12 cellular contexts compared by ENCODE assay signal in the genomic region with DNA sequence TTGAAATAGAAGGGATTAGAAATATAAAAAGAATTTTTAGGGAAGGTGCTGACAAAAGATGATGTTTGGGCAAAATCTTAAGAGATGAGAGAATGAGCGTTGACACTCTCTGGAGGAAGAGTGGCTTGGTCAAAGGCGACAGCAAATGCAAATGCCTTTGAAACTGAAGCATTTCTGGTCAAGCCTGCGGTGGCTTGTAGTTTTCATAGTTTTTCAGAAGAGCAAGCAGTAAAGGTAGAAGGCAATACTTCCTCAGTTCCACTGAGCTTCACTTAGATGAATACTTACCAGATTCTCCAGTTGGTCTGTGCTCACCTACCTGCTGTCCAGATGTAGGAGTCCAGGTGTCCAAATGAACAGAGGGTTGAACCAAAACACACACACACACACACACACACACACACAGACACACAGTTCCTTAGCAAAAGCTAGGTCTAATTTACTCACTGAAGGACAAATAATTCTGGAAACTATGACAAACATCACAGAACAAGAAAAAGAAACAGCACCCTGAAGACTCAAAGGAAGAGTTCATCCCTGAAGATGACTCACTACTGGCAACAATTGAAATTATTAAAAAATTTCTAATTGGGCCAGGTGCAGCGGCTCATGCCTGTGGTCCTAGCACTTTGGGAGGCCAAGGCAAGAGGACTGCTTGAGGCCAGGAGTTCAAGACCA. TPM values are rescaled to one million over a fixed set of nuclear protein-coding genes. Genes with fewer than 3 reads are reported as not detected.
DNase-seq lines count a peak whose midpoint lies in the region; ATAC-seq and TF ChIP-seq lines count a peak whose summit lies in the region.
"Had no signal": no experiment of that assay in that cellular context is flagged by ENCODE, and none has a peak within 500 bp of the region (broad histone marks: within the 10 kb centered on the region; RNA-seq: fewer than 3 reads in every experiment).

No MANE protein-coding gene starts in this region.

- TF ChIP-seq CTCF in chondrocyte (IDR thresholded peaks at IDR 0.05) (no peak), lower leg skin (IDR thresholded peaks at IDR 0.05) (no peak)

- no peak overlapping the region for H3K4me3 ChIP-seq in lower leg skin (ENCODE audit: low read depth, poor library complexity, severe bottlenecking)

- no peak for DNase-seq in chondrocyte (ENCODE audit: low spot score)
- no peak for DNase-seq in NCI-H748 (lab: John Stamatoyannopoulos, UW; ENCODE audit: unreplicated experiment)
- no peak for DNase-seq in activated effector memory CD4-positive, alpha-beta T cell treated with Interleukin-2 at 50 U/mL for 16 hours
- no peak for DNase-seq in lower leg skin (ENCODE audit: low spot score in 2 of 2)
- no peak for DNase-seq in 8988T
- DNase-seq: DMS 273 treated with DMSO at 0.1 percent for 48 hours; HCEC 1CT; stimulated activated CD4-positive, alpha-beta T cell treated with anti-CD3 and anti-CD28 coated beads, Interleukin-1b, Interleukin-23, amount 100 ng/mL, for 48 hours; SW 1271 had no signal

- peaks cover 15% of the 10 kb centered on the region for H3K4me1 Mint-ChIP-seq in chondrocyte (ENCODE audit: low read depth)

- no peak overlapping the region for H3K4me3 Mint-ChIP-seq in chondrocyte (ENCODE audit: unreplicated experiment)

- no peaks in the 10 kb centered on the region for H3K27me3 Mint-ChIP-seq in chondrocyte (ENCODE audit: low read depth)

- no peak for TF ChIP-seq POLR2A in lower leg skin (IDR thresholded peaks at IDR 0.05)

- intact Hi-C loops in lower leg skin (cut with DNase I; ENCODE audit: low total_unique reads), result no loop called here

- WGBS in lower leg skin, 2 donors, result 83 to 91% methylated on average over 4 of the region's 4 CpGs

- peak overlapping the region; percentile 69 for H3K27ac Mint-ChIP-seq in chondrocyte (ENCODE audit: unreplicated experiment)

- H3K9me3 Mint-ChIP-seq in chondrocyte (ENCODE audit: low read depth), result no peaks in the 10 kb centered on the region

- H3K36me3 Mint-ChIP-seq in chondrocyte (ENCODE audit: low read depth), result no peaks in the 10 kb centered on the region

- ATAC-seq in GM18511 (IDR thresholded peaks at IDR 0.05; ENCODE audit: unreplicated experiment), result peak; percentile 45
- ATAC-seq in GM21381 (IDR thresholded peaks at IDR 0.05; ENCODE audit: unreplicated experiment), result peak; percentile 49
- peak; percentile 70 for ATAC-seq in HG03066 (IDR thresholded peaks at IDR 0.05; ENCODE audit: low read depth, unreplicated experiment)

RNA-seq across cellular contexts. Expression of gene STK17A, which starts 12.1 kb away (rescaled TPM):
- total RNA-seq in chondrocyte, result 17.1 to 35.0 TPM (median 35.0 TPM) in 3 replicates
- total RNA-seq in lower leg skin, result 10 to 100 TPM in 3 of 4 donors, 1 to 10 TPM in 1; 6.5 to 17.1 (median 13.3) TPM
